12 cellular contexts compared by ENCODE assay signal in the genomic region with DNA sequence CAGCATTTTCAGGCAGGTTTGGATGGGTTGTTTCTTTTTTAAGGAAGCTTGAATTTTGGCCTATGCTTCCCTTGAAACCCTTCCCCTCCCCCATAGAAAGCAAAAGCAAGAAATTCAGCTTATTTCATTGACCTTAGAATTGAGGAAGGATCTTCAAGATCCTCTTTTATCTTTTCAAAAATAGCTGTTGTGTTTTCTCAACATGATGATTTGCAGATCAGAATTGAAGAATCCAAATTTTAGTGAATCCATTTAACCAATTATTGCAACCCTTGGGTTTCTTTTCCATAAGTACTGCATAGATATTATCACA.
DNase-seq lines count a peak whose midpoint lies in the region; ATAC-seq and TF ChIP-seq lines count a peak whose summit lies in the region.
"Had no signal": no experiment of that assay in that cellular context is flagged by ENCODE, and none has a peak within 500 bp of the region (broad histone marks: within the 10 kb centered on the region; RNA-seq: fewer than 3 reads in every experiment).

No MANE protein-coding gene starts in this region.

- peak overlapping the region in 1 of 10 experiments; percentile 28; a peak in 2 of 20 replicates for H3K4me3 ChIP-seq in BLaER1 treated with 17β-estradiol and CSF1 and Interleukin-3, amounts not matched to agents 10 nM and 100 nM
- no peak overlapping the region for H3K4me3 ChIP-seq in mammary epithelial cell (replicated peaks in 1 of 3; ENCODE audit: insufficient read depth in 1 of 3, low read depth in 2 of 3, low read length in 3 of 3)

- H3K79me2 ChIP-seq in mammary epithelial cell (ENCODE audit: insufficient read depth, low read length): no peaks in the 10 kb centered on the region

- CTCF ChIA-PET in T-cell (lab: Charles Lee): interaction anchor here (0.6 to 1.0 kb wide), 4 partner anchors 15 to 57 kb away, joined by 3 read pairs; no protein-coding TSS in a partner anchor
- CTCF ChIA-PET in mammary epithelial cell (lab: Charles Lee; ENCODE audit: low non-redundant PET): no interaction called here

- peaks cover 29 to 61% (median 41%) of the 10 kb centered on the region in 3 donors for H3K4me1 Mint-ChIP-seq in T-cell

- peak overlapping the region in 8 of 11 experiments; percentile 17 to 89 (median 64); a peak in 15 of 22 replicates for H3K4me2 ChIP-seq in BLaER1 treated with 17β-estradiol and CSF1 and Interleukin-3, amounts not matched to agents 10 nM and 100 nM
- no peak overlapping the region for H3K4me2 ChIP-seq in mammary epithelial cell (ENCODE audit: insufficient read depth, low read depth, low read length)

- peaks cover 0 to 23% (median 16%) of the 10 kb centered on the region in 11 experiments; a peak in 12 of 22 replicates for H3K9me3 ChIP-seq in BLaER1 treated with 17β-estradiol and CSF1 and Interleukin-3, amounts not matched to agents 10 nM and 100 nM (replicated peaks in 1 of 11)
- H3K9me3 ChIP-seq in mammary epithelial cell (replicated peaks; ENCODE audit: insufficient read depth, low read length): no peaks in the 10 kb centered on the region
- H3K9me3 ChIP-seq: BE2C had no signal

- H3K27me3 ChIP-seq in BLaER1 treated with 17β-estradiol and CSF1 and Interleukin-3, amounts not matched to agents 10 nM and 100 nM: no peaks in the 10 kb centered on the region
- no peaks in the 10 kb centered on the region for H3K27me3 ChIP-seq in mammary epithelial cell (ENCODE audit: insufficient read depth, low read length)
- H3K27me3 ChIP-seq: BE2C had no signal

- peaks cover 55% of the 10 kb centered on the region for H3K36me3 Mint-ChIP-seq in T-cell

- BruUV-seq in mammary epithelial cell (replicated peaks; lab: Mats Ljungman, UMichigan): no TSS peak

- in situ Hi-C loops in mammary epithelial cell (cut with MboI; ENCODE audit: low sequenced_read_pairs in 2 of 2): no loop called here

- H3K9ac ChIP-seq in BLaER1 treated with 17β-estradiol and CSF1 and Interleukin-3, amounts not matched to agents 10 nM and 100 nM: peak overlapping the region in 6 of 11 experiments; percentile 29 to 75 (median 55); a peak in 11 of 22 replicates
- H3K9ac ChIP-seq in mammary epithelial cell (ENCODE audit: insufficient read depth, low read length): no peak overlapping the region

- no peak for TF ChIP-seq CTCF in mammary epithelial cell (conservative IDR thresholded peaks at IDR 0.05 in 1 of 2, IDR thresholded peaks at IDR 0.05 in 1 of 2; ENCODE audit: extremely low read depth in 1 of 2, insufficient read depth in 1 of 2, low read depth in 1 of 2, low read length in 2 of 2)

- H3K27ac ChIP-seq in BLaER1 treated with 17β-estradiol and CSF1 and Interleukin-3, amounts not matched to agents 10 nM and 100 nM: peak overlapping the region in 9 of 11 experiments; percentile 49 to 92 (median 79); a peak in 16 of 22 replicates
- H3K27ac ChIP-seq in mammary epithelial cell (ENCODE audit: insufficient read depth, low read depth, low read length): no peak overlapping the region
- H3K27ac ChIP-seq: epithelial cell of prostate had no signal

- ATAC-seq in GM19468 (IDR thresholded peaks at IDR 0.05; ENCODE audit: extremely low read depth, unreplicated experiment) (peak; percentile 22), HG03342 (IDR thresholded peaks at IDR 0.05; ENCODE audit: unreplicated experiment) (peak; percentile 34), T-cell (replicated peaks in 1 of 4) (no peak)

- DNase-seq in T-cell (no peak), NCI-H748 treated with DMSO at 0.1 percent for 48 hours (lab: John Stamatoyannopoulos, UW) (no peak), cerebellar nuclear complex (lab: John Stamatoyannopoulos, UW) (no peak), NCI-H187 (lab: John Stamatoyannopoulos, UW) (no peak), mammary epithelial cell (no peak)
- DNase-seq: BE2C, SHP77 treated with DMSO at 0.1 percent for 48 hours had no signal

- no peak overlapping the region for H2AFZ ChIP-seq in mammary epithelial cell (ENCODE audit: low read depth, low read length)

- dilution Hi-C loops in mammary epithelial cell (cut with HindIII; ENCODE audit: low sequenced_read_pairs): no loop called here

- peaks cover 0 to 6% (median 4%) of the 10 kb centered on the region in 3 donors for H3K9me3 Mint-ChIP-seq in T-cell

- no peaks in the 10 kb centered on the region for H3K27me3 Mint-ChIP-seq in T-cell
- H3K27me3 Mint-ChIP-seq: brain had no signal

- H3K27ac Mint-ChIP-seq in T-cell: peak overlapping the region; percentile 11 to 23
- H3K27ac Mint-ChIP-seq: brain had no signal

- H3K36me3 ChIP-seq in BLaER1 treated with 17β-estradiol and CSF1 and Interleukin-3, amounts not matched to agents 10 nM and 100 nM: peaks cover 0 to 88% (median 76%) of the 10 kb centered on the region in 11 experiments; a peak in 20 of 22 replicates
- no peaks in the 10 kb centered on the region for H3K36me3 ChIP-seq in mammary epithelial cell (ENCODE audit: insufficient read depth, low read length)
- H3K36me3 ChIP-seq: BE2C had no signal

- H3K4me1 ChIP-seq in BLaER1 treated with 17β-estradiol and CSF1 and Interleukin-3, amounts not matched to agents 10 nM and 100 nM: peaks cover 17 to 69% (median 48%) of the 10 kb centered on the region in 10 experiments
- peaks cover 15% of the 10 kb centered on the region for H3K4me1 ChIP-seq in mammary epithelial cell (ENCODE audit: insufficient read depth, low read length)
- H3K4me1 ChIP-seq: BE2C had no signal

- no peak overlapping the region for H3K4me3 Mint-ChIP-seq in T-cell
- H3K4me3 Mint-ChIP-seq: brain had no signal

- POLR2A ChIA-PET in T-cell (lab: Charles Lee): interaction anchor here (0.6 to 0.7 kb wide), 2 partner anchors 12 to 126 kb away, joined by 3 to 4 read pairs; no protein-coding TSS in a partner anchor

- intact Hi-C loops in mammary epithelial cell (cut with micrococcal nuclease): no loop called here

- no peaks in the 10 kb centered on the region for H4K20me1 ChIP-seq in BLaER1 treated with 17β-estradiol and CSF1 and Interleukin-3, amounts not matched to agents 10 nM and 100 nM
- no peaks in the 10 kb centered on the region for H4K20me1 ChIP-seq in mammary epithelial cell (ENCODE audit: insufficient read depth, low read length)

Comparison
In these comparisons a context has a peak if more than half of its experiments do, and no peak if none do; other contexts are left out.
1. ATAC-seq: peak in GM19468 (single experiment) and HG03342 (single experiment); none in T-cell (0 of 4).